In genomic region chrX:20547649-20548051, GRCh38 we compare ENCODE assay signal across 9 cellular contexts.
DNase-seq lines count a peak whose midpoint lies in the region; ATAC-seq and TF ChIP-seq lines count a peak whose summit lies in the region.
"Had no signal": no experiment of that assay in that cellular context is flagged by ENCODE, and none has a peak within 500 bp of the region (broad histone marks: within the 10 kb centered on the region; RNA-seq: fewer than 3 reads in every experiment).

No MANE protein-coding gene starts in this region.

- H3K4me3 ChIP-seq in MG63 (no peak overlapping the region), epithelial cell of esophagus (ENCODE audit: low read length) (no peak overlapping the region)

- no peaks in the 10 kb centered on the region for H3K27me3 ChIP-seq in MG63

- H3K9me3 ChIP-seq in MG63 = no peaks in the 10 kb centered on the region

- CTCF ChIA-PET in activated CD4-positive, alpha-beta T cell treated with anti-CD3 and anti-CD28 coated beads for 36 hours (lab: Charles Lee) = no interaction called here

- TF ChIP-seq CTCF in epithelial cell of esophagus (IDR thresholded peaks at IDR 0.05; ENCODE audit: insufficient read depth, low read depth, low read length, missing control alignments) = no peak

- peaks cover under 1% of the 10 kb centered on the region for H3K27me3 Mint-ChIP-seq in activated CD4-positive, alpha-beta T cell treated with anti-CD3 and anti-CD28 coated beads for 36 hours

- H3K27ac Mint-ChIP-seq in activated CD4-positive, alpha-beta T cell treated with anti-CD3 and anti-CD28 coated beads for 36 hours = no peak overlapping the region
- H3K27ac Mint-ChIP-seq in stimulated activated effector memory CD8-positive, alpha-beta T cell treated with anti-CD3 and anti-CD28 coated beads, Interleukin-12 subunit alpha, Interleukin-12 subunit beta, amount 100 ng/mL, for 72 hours = no peak overlapping the region

- ATAC-seq in activated CD4-positive, alpha-beta T cell treated with anti-CD3 and anti-CD28 coated beads for 36 hours = peak; percentile 39
- peak; percentile 53 for ATAC-seq in stimulated activated effector memory CD8-positive, alpha-beta T cell treated with anti-CD3 and anti-CD28 coated beads, Interleukin-12 subunit alpha, Interleukin-12 subunit beta, amount 100 ng/mL, for 72 hours
- ATAC-seq in HG02938 (IDR thresholded peaks at IDR 0.05; ENCODE audit: unreplicated experiment) = no peak

- H3K36me3 ChIP-seq in MG63 = no peaks in the 10 kb centered on the region

- no peaks in the 10 kb centered on the region for H3K36me3 Mint-ChIP-seq in activated CD4-positive, alpha-beta T cell treated with anti-CD3 and anti-CD28 coated beads for 36 hours (ENCODE audit: low read depth)
- no peaks in the 10 kb centered on the region for H3K36me3 Mint-ChIP-seq in stimulated activated effector memory CD8-positive, alpha-beta T cell treated with anti-CD3 and anti-CD28 coated beads, Interleukin-12 subunit alpha, Interleukin-12 subunit beta, amount 100 ng/mL, for 72 hours

- H3K4me1 Mint-ChIP-seq in activated CD4-positive, alpha-beta T cell treated with anti-CD3 and anti-CD28 coated beads for 36 hours = peaks cover 2% of the 10 kb centered on the region
- no peaks in the 10 kb centered on the region for H3K4me1 Mint-ChIP-seq in stimulated activated effector memory CD8-positive, alpha-beta T cell treated with anti-CD3 and anti-CD28 coated beads, Interleukin-12 subunit alpha, Interleukin-12 subunit beta, amount 100 ng/mL, for 72 hours

- intact Hi-C loops in activated CD4-positive, alpha-beta T cell treated with anti-CD3 and anti-CD28 coated beads for 36 hours (cut with DNase I, micrococcal nuclease) = no loop called here

- POLR2A ChIA-PET in activated CD4-positive, alpha-beta T cell treated with anti-CD3 and anti-CD28 coated beads for 36 hours (lab: Charles Lee) = interaction anchor here (0.6 kb wide), 1 partner anchor 28 kb away, joined by 3 read pairs; no protein-coding TSS in a partner anchor

- no peaks in the 10 kb centered on the region for H3K9me3 Mint-ChIP-seq in activated CD4-positive, alpha-beta T cell treated with anti-CD3 and anti-CD28 coated beads for 36 hours (ENCODE audit: low read depth)
- no peaks in the 10 kb centered on the region for H3K9me3 Mint-ChIP-seq in stimulated activated effector memory CD8-positive, alpha-beta T cell treated with anti-CD3 and anti-CD28 coated beads, Interleukin-12 subunit alpha, Interleukin-12 subunit beta, amount 100 ng/mL, for 72 hours

- DNase-seq in activated CD4-positive, alpha-beta T cell treated with anti-CD3 and anti-CD28 coated beads for 36 hours = no peak
- DNase-seq in activated CD4-positive, alpha-beta T cell treated with anti-CD3 and anti-CD28 coated beads, Interleukin-2, amount 50 U/mL, for 48 hours = no peak
- DNase-seq in MG63 = peak; percentile 77
- DNase-seq in epithelial cell of esophagus (ENCODE audit: low read depth) = peak; percentile 13
- no peak for DNase-seq in stimulated activated effector memory CD8-positive, alpha-beta T cell treated with anti-CD3 and anti-CD28 coated beads, Interleukin-12 subunit alpha, Interleukin-12 subunit beta, amount 100 ng/mL, for 72 hours (ENCODE audit: low spot score in 2 of 2)
- DNase-seq in SHP77 (lab: John Stamatoyannopoulos, UW) = no peak
- no peak for DNase-seq in stimulated activated naive CD4-positive, alpha-beta T cell (lab: John Stamatoyannopoulos, UW)
- DNase-seq: NCI-H748 treated with DMSO at 0.1 percent for 48 hours had no signal

- H3K4me3 Mint-ChIP-seq in activated CD4-positive, alpha-beta T cell treated with anti-CD3 and anti-CD28 coated beads for 36 hours = no peak overlapping the region
- H3K4me3 Mint-ChIP-seq in stimulated activated effector memory CD8-positive, alpha-beta T cell treated with anti-CD3 and anti-CD28 coated beads, Interleukin-12 subunit alpha, Interleukin-12 subunit beta, amount 100 ng/mL, for 72 hours = no peak overlapping the region

Comparison
In these comparisons a context has a peak if more than half of its experiments do, and no peak if none do; other contexts are left out.
1. DNase-seq: peak in MG63 (single experiment) and epithelial cell of esophagus (single experiment); none in activated CD4-positive, alpha-beta T cell treated with anti-CD3 and anti-CD28 coated beads for 36 hours (single experiment), activated CD4-positive, alpha-beta T cell treated with anti-CD3 and anti-CD28 coated beads, Interleukin-2, amount 50 U/mL, for 48 hours (0 of 2), stimulated activated effector memory CD8-positive, alpha-beta T cell treated with anti-CD3 and anti-CD28 coated beads, Interleukin-12 subunit alpha, Interleukin-12 subunit beta, amount 100 ng/mL, for 72 hours (0 of 2), SHP77 (0 of 2) and stimulated activated naive CD4-positive, alpha-beta T cell (0 of 6).